33 cellular contexts compared by ENCODE assay signal in genomic region chr11:2200957-2201519, GRCh38. TPM values are rescaled to one million over a fixed set of nuclear protein-coding genes. Genes with fewer than 3 reads are reported as not detected.
"Had no signal": no experiment of that assay in that cellular context is flagged by ENCODE, and none has a peak within 500 bp of the region (broad histone marks: within the 10 kb centered on the region; RNA-seq: fewer than 3 reads in every experiment).

No MANE protein-coding gene starts in this region.

- H3K36me3 Mint-ChIP-seq: activated naive CD4-positive, alpha-beta T cell treated with anti-CD3 and anti-CD28 coated beads, Interleukin-2, amount 10 ng/mL, durations not matched to agents 7 days and 5 days; activated naive CD8-positive, alpha-beta T cell; WTC11 had no signal

- DNase-seq: activated CD4-positive, alpha-beta memory T cell treated with anti-CD3 and anti-CD28 coated beads, Interleukin-2, amount 10 ng/mL, durations not matched to agents 7 days and 5 days; activated CD4-positive, alpha-beta T cell treated with anti-CD3 and anti-CD28 coated beads for 1 hour; activated CD4-positive, alpha-beta T cell treated with anti-CD3 and anti-CD28 coated beads for 4 hours; activated CD4-positive, alpha-beta T cell treated with anti-CD3 and anti-CD28 coated beads, Interleukin-2, amount 10 ng/mL, durations not matched to agents 7 days and 5 days; activated CD4-positive, alpha-beta T cell treated with anti-CD3 and anti-CD28 coated beads, Interleukin-2, amount 50 U/mL, for 4 hours; activated CD8-positive, alpha-beta memory T cell treated with anti-CD3 and anti-CD28 coated beads, Interleukin-2, amount 50 U/mL, for 48 hours; activated gamma-delta T cell; activated naive CD4-positive, alpha-beta T cell; activated naive CD4-positive, alpha-beta T cell treated with anti-CD3 and anti-CD28 coated beads, Interleukin-2, amount 10 ng/mL, durations not matched to agents 7 days and 5 days; activated T-cell treated with anti-CD3 and anti-CD28 coated beads for 4 hours; activated T-cell treated with anti-CD3 and anti-CD28 coated beads, Interleukin-2, amount 50 U/mL, for 24 hours; activated T-cell treated with anti-CD3 and anti-CD28 coated beads, Interleukin-2, amount 50 U/mL, for 72 hours; amniotic stem cell; anterior cingulate cortex; brain microvascular endothelial cell; effector memory CD4-positive, alpha-beta T cell; endodermal cell; erythroblast; foreskin keratinocyte; gastrocnemius medialis; T-helper 2 cell had no signal

- H3K4me3 Mint-ChIP-seq: activated CD4-positive, alpha-beta memory T cell treated with anti-CD3 and anti-CD28 coated beads, Interleukin-2, amount 10 ng/mL, durations not matched to agents 7 days and 5 days; activated CD4-positive, alpha-beta T cell treated with anti-CD3 and anti-CD28 coated beads, Interleukin-2, amount 10 ng/mL, durations not matched to agents 7 days and 5 days; activated naive CD4-positive, alpha-beta T cell treated with anti-CD3 and anti-CD28 coated beads, Interleukin-2, amount 10 ng/mL, durations not matched to agents 7 days and 5 days; activated naive CD8-positive, alpha-beta T cell; activated T-cell treated with anti-CD3 and anti-CD28 coated beads, Interleukin-2, amount 50 U/mL, for 24 hours; activated T-cell treated with anti-CD3 and anti-CD28 coated beads, Interleukin-2, amount 50 U/mL, for 72 hours; central memory CD8-positive, alpha-beta T cell; dendritic cell treated with granulocyte-macrophage colony-stimulating factor and Interleukin-4, amounts not matched to agents 40 ng/mL and 50 ng/mL, for 4 days; endodermal cell; WTC11 had no signal

- H3K27me3 Mint-ChIP-seq: central memory CD8-positive, alpha-beta T cell had no signal

- H3K9me3 ChIP-seq: esophagus muscularis mucosa, gastrocnemius medialis had no signal

- H3K27ac Mint-ChIP-seq: activated CD4-positive, alpha-beta memory T cell treated with anti-CD3 and anti-CD28 coated beads, Interleukin-2, amount 10 ng/mL, durations not matched to agents 7 days and 5 days; activated CD4-positive, alpha-beta T cell treated with anti-CD3 and anti-CD28 coated beads, Interleukin-2, amount 10 ng/mL, durations not matched to agents 7 days and 5 days; activated naive CD4-positive, alpha-beta T cell treated with anti-CD3 and anti-CD28 coated beads, Interleukin-2, amount 10 ng/mL, durations not matched to agents 7 days and 5 days; activated naive CD8-positive, alpha-beta T cell; activated T-cell treated with anti-CD3 and anti-CD28 coated beads, Interleukin-2, amount 50 U/mL, for 24 hours; activated T-cell treated with anti-CD3 and anti-CD28 coated beads, Interleukin-2, amount 50 U/mL, for 72 hours; dendritic cell treated with granulocyte-macrophage colony-stimulating factor and Interleukin-4, amounts not matched to agents 40 ng/mL and 50 ng/mL, for 4 days; endodermal cell; WTC11 had no signal

- H3K36me3 ChIP-seq: brain microvascular endothelial cell, esophagus muscularis mucosa, gastrocnemius medialis had no signal

- H3K4me3 ChIP-seq: coronary artery, dorsolateral prefrontal cortex, esophagus muscularis mucosa, gastrocnemius medialis had no signal

- H3K9me3 Mint-ChIP-seq: activated CD4-positive, alpha-beta memory T cell treated with anti-CD3 and anti-CD28 coated beads, Interleukin-2, amount 10 ng/mL, durations not matched to agents 7 days and 5 days; activated CD4-positive, alpha-beta T cell treated with anti-CD3 and anti-CD28 coated beads, Interleukin-2, amount 10 ng/mL, durations not matched to agents 7 days and 5 days; activated naive CD4-positive, alpha-beta T cell treated with anti-CD3 and anti-CD28 coated beads, Interleukin-2, amount 10 ng/mL, durations not matched to agents 7 days and 5 days; activated T-cell treated with anti-CD3 and anti-CD28 coated beads, Interleukin-2, amount 50 U/mL, for 24 hours; dendritic cell treated with granulocyte-macrophage colony-stimulating factor and Interleukin-4, amounts not matched to agents 40 ng/mL and 50 ng/mL, for 4 days; endodermal cell; WTC11 had no signal

- H3K4me1 ChIP-seq: esophagus muscularis mucosa, gastrocnemius medialis had no signal

- H3K4me1 Mint-ChIP-seq: activated naive CD4-positive, alpha-beta T cell treated with anti-CD3 and anti-CD28 coated beads, Interleukin-2, amount 10 ng/mL, durations not matched to agents 7 days and 5 days; endodermal cell; WTC11 had no signal

- H3K27ac ChIP-seq: brain microvascular endothelial cell, coronary artery, dorsolateral prefrontal cortex, esophagus muscularis mucosa, foreskin keratinocyte, gastrocnemius medialis had no signal

- H3K27me3 ChIP-seq: brain microvascular endothelial cell, dorsolateral prefrontal cortex had no signal

- ATAC-seq: activated T-cell treated with anti-CD3 and anti-CD28 coated beads, Interleukin-2, amount 50 U/mL, for 72 hours; foreskin keratinocyte; gastrocnemius medialis; WTC11 had no signal

RNA-seq across cellular contexts. Expression of gene TH, which starts 29.4 kb away (rescaled TPM):
- total RNA-seq: activated CD4-positive, alpha-beta memory T cell treated with anti-CD3 and anti-CD28 coated beads, Interleukin-2, amount 10 ng/mL, durations not matched to agents 7 days and 5 days; activated CD4-positive, alpha-beta T cell treated with anti-CD3 and anti-CD28 coated beads, Interleukin-2, amount 10 ng/mL, durations not matched to agents 7 days and 5 days; activated T-cell treated with anti-CD3 and anti-CD28 coated beads, Interleukin-2, amount 50 U/mL, for 72 hours; astrocyte; cardiac septum; endodermal cell; gastrocnemius medialis; T-helper 1 cell treated with Interleukin-12 subunit alpha and Interleukin-12 subunit beta and Interleukin-4 antibody, amounts not matched to agents 30 ng/mL and 1 ng/mL, for 36 hours; WTC11 had no signal

RNA-seq across cellular contexts. Expression of gene INS, which starts 40.0 kb away (rescaled TPM):
- total RNA-seq: activated CD4-positive, alpha-beta memory T cell treated with anti-CD3 and anti-CD28 coated beads, Interleukin-2, amount 10 ng/mL, durations not matched to agents 7 days and 5 days; activated CD4-positive, alpha-beta T cell treated with anti-CD3 and anti-CD28 coated beads, Interleukin-2, amount 10 ng/mL, durations not matched to agents 7 days and 5 days; activated T-cell treated with anti-CD3 and anti-CD28 coated beads, Interleukin-2, amount 50 U/mL, for 72 hours; astrocyte; bronchial epithelial cell; cardiac septum; cerebellum; dorsolateral prefrontal cortex; endodermal cell; esophagus muscularis mucosa; foreskin keratinocyte; gastrocnemius medialis; T-helper 1 cell treated with Interleukin-12 subunit alpha and Interleukin-12 subunit beta and Interleukin-4 antibody, amounts not matched to agents 30 ng/mL and 1 ng/mL, for 36 hours; WTC11 had no signal
- polyA plus RNA-seq: foreskin keratinocyte had no signal
